In genomic region chr6:144550392-144550791, GRCh38 we compare ENCODE assay signal across 20 cellular contexts.
A peak's percentile ranks its signal among the peaks of the same experiment; 100 is the strongest.
DNase-seq lines count a peak whose midpoint lies in the region; ATAC-seq, FAIRE-seq and TF ChIP-seq lines count a peak whose summit lies in the region.
"Had no signal": no experiment of that assay in that cellular context is flagged by ENCODE, and none has a peak within 500 bp of the region (broad histone marks: within the 10 kb centered on the region; RNA-seq: fewer than 3 reads in every experiment).

No MANE protein-coding gene starts in this region.

- H3K27ac Mint-ChIP-seq in natural killer cell treated with Interleukin-12 subunit alpha and Interleukin-12 subunit beta and Interleukin-15 and Interleukin-18, amount 100 ng/mL, for 72 hours, result peak overlapping the region; percentile 45 to 80
- H3K27ac Mint-ChIP-seq in T-helper 2 cell treated with Interferon-gamma antibody and Interleukin-4, amounts not matched to agents 5 μg/mL and 100 μg/mL, for 36 hours, result no peak overlapping the region
- H3K27ac Mint-ChIP-seq: B cell; CD8-positive, alpha-beta T cell; GM23338 had no signal

- CTCF ChIA-PET in HepG2 (lab: Yijun Ruan, JAX; ENCODE audit: low intra/inter-chr PET ratio, low total read pairs) (no interaction called here), K562 (lab: Yijun Ruan, JAX; ENCODE audit: low intra/inter-chr PET ratio) (no interaction called here)

- TF ChIP-seq POLR2A in HepG2 (IDR thresholded peaks at IDR 0.05; ENCODE audit: insufficient read depth in 1 of 2, low read depth in 2 of 2, low read length in 2 of 2), result no peak
- no peak for TF ChIP-seq POLR2A in right lobe of liver (IDR thresholded peaks at IDR 0.05)
- TF ChIP-seq POLR2A in K562 (conservative IDR thresholded peaks at IDR 0.05), result no peak

- H3K9ac ChIP-seq in HepG2 (ENCODE audit: insufficient read depth, low read depth, low read length) (no peak overlapping the region), K562 (ENCODE audit: insufficient read depth in 1 of 2, low read depth in 2 of 2, low read length in 2 of 2) (no peak overlapping the region)
- H3K9ac ChIP-seq: BLaER1 had no signal

- TF ChIP-seq CTCF in HepG2 (CRISPR knock-in tag; IDR thresholded peaks at IDR 0.05) (no peak), right lobe of liver (IDR thresholded peaks at IDR 0.05) (no peak), K562 (IDR thresholded peaks at IDR 0.05 in 2 of 3, conservative IDR thresholded peaks at IDR 0.05 in 1 of 3; ENCODE audit: insufficient read depth in 2 of 3, low read depth in 1 of 3, low read length in 3 of 3) (no peak)

- POLR2A ChIA-PET in HepG2 (lab: Yijun Ruan, JAX) (no interaction called here), K562 (lab: Yijun Ruan, JAX) (no interaction called here)

- TF ChIP-seq RAD21 in HepG2 (CRISPR knock-in tag; IDR thresholded peaks at IDR 0.05) (no peak), K562 (CRISPR knock-in tag; conservative IDR thresholded peaks at IDR 0.05 in 1 of 2, IDR thresholded peaks at IDR 0.05 in 1 of 2) (no peak)

- intact Hi-C loops in HepG2 (cut with micrococcal nuclease; ENCODE audit: unreplicated experiment), result no loop called here
- intact Hi-C loops in right lobe of liver (cut with DNase I), result no loop called here
- intact Hi-C loops in K562 (cut with micrococcal nuclease), result no loop called here

- no peak overlapping the region for H3K27ac ChIP-seq in HepG2 (ENCODE audit: extremely low read length, insufficient read depth, low read length)
- no peak overlapping the region for H3K27ac ChIP-seq in right lobe of liver
- no peak overlapping the region for H3K27ac ChIP-seq in K562 (ENCODE audit: extremely low read depth, low read depth, low read length)
- H3K27ac ChIP-seq: BLaER1, C4-2B had no signal

- no peak overlapping the region for H3K4me2 ChIP-seq in HepG2 (ENCODE audit: low read depth, low read length)
- no peak overlapping the region for H3K4me2 ChIP-seq in K562 (ENCODE audit: insufficient read depth, low read length)
- H3K4me2 ChIP-seq: BLaER1, GM23338 had no signal

- peaks cover 3% of the 10 kb centered on the region for H3K9me3 Mint-ChIP-seq in natural killer cell treated with Interleukin-12 subunit alpha and Interleukin-12 subunit beta and Interleukin-15 and Interleukin-18, amount 100 ng/mL, for 72 hours
- H3K9me3 Mint-ChIP-seq in T-helper 2 cell treated with Interferon-gamma antibody and Interleukin-4, amounts not matched to agents 5 μg/mL and 100 μg/mL, for 36 hours, result peaks cover 4% of the 10 kb centered on the region
- H3K9me3 Mint-ChIP-seq: CD8-positive, alpha-beta T cell; GM23338; H9 had no signal

- WGBS in HepG2 (ENCODE audit: low lambda C conversion rate), result 99% methylated on average over 2 of the region's 2 CpGs
- WGBS in right lobe of liver (ENCODE audit: insufficient coverage, low coverage, low lambda C conversion rate, missing lambda C conversion rate), result 95% methylated on average over 2 of the region's 2 CpGs
- WGBS in K562 (ENCODE audit: insufficient coverage, low coverage, missing lambda C conversion rate), result 47% methylated on average over 2 of the region's 2 CpGs

- no peaks in the 10 kb centered on the region for H4K20me1 ChIP-seq in HepG2 (ENCODE audit: insufficient read depth, low read length)
- H4K20me1 ChIP-seq in K562 (replicated peaks; ENCODE audit: control insufficient read depth, insufficient read depth, low read length), result no peaks in the 10 kb centered on the region
- H4K20me1 ChIP-seq: BLaER1 had no signal

- H2AFZ ChIP-seq in HepG2 (ENCODE audit: low read length) (no peak overlapping the region), K562 (ENCODE audit: low read depth, low read length) (no peak overlapping the region)
- H2AFZ ChIP-seq: GM23338 had no signal

- no peak overlapping the region for H3K4me3 ChIP-seq in HepG2 (replicated peaks in 1 of 3; ENCODE audit: insufficient read depth in 1 of 3, low read depth in 2 of 3, low read length in 3 of 3)
- no peak overlapping the region for H3K4me3 ChIP-seq in right lobe of liver
- H3K4me3 ChIP-seq in K562, result no peak overlapping the region
- H3K4me3 ChIP-seq: BLaER1, GM23338 had no signal

- FAIRE-seq in HepG2 (lab: Jason Lieb, UNC), result no peak
- no peak for FAIRE-seq in K562 (lab: Jason Lieb, UNC)
- FAIRE-seq: G401.6, GM12892, GM19239 had no signal

- TF ChIP-seq EP300 in HepG2 (IDR thresholded peaks at IDR 0.05; ENCODE audit: low read depth in 2 of 2, low read length in 2 of 2) (no peak), HepG2 (CRISPR knock-in tag; IDR thresholded peaks at IDR 0.05; ENCODE audit: borderline replicate concordance) (no peak), K562 (IDR thresholded peaks at IDR 0.05; ENCODE audit: low read length) (no peak)

- H3K9me3 ChIP-seq in HepG2 (ENCODE audit: low read length), result no peaks in the 10 kb centered on the region
- H3K9me3 ChIP-seq in right lobe of liver, result no peaks in the 10 kb centered on the region
- no peaks in the 10 kb centered on the region; the same call in 1 of the 2 replicates for H3K9me3 ChIP-seq in K562 (replicated peaks; ENCODE audit: control insufficient read depth, insufficient read depth, low read depth, low read length)
- H3K9me3 ChIP-seq: BLaER1, Caco-2 had no signal

- H3K27me3 ChIP-seq in HepG2 (ENCODE audit: control insufficient read depth in 1 of 2, insufficient read depth in 2 of 2, low read length in 2 of 2) (no peaks in the 10 kb centered on the region), right lobe of liver (no peaks in the 10 kb centered on the region), K562 (ENCODE audit: control insufficient read depth in 2 of 2, insufficient read depth in 2 of 2, low read length in 2 of 2) (no peaks in the 10 kb centered on the region)
- H3K27me3 ChIP-seq: BLaER1 had no signal

- H3K36me3 Mint-ChIP-seq in natural killer cell treated with Interleukin-12 subunit alpha and Interleukin-12 subunit beta and Interleukin-15 and Interleukin-18, amount 100 ng/mL, for 72 hours, result peaks cover 31% of the 10 kb centered on the region
- peaks cover 60% of the 10 kb centered on the region for H3K36me3 Mint-ChIP-seq in T-helper 2 cell treated with Interferon-gamma antibody and Interleukin-4, amounts not matched to agents 5 μg/mL and 100 μg/mL, for 36 hours (ENCODE audit: low read depth)

- H3K79me2 ChIP-seq in HepG2 (ENCODE audit: insufficient read depth, low read length) (no peaks in the 10 kb centered on the region), K562 (ENCODE audit: control insufficient read depth, insufficient read depth, low read length) (no peaks in the 10 kb centered on the region)

- H3K4me1 Mint-ChIP-seq in natural killer cell treated with Interleukin-12 subunit alpha and Interleukin-12 subunit beta and Interleukin-15 and Interleukin-18, amount 100 ng/mL, for 72 hours (ENCODE audit: low read depth in 2 of 2), result peaks cover 20 to 22% of the 10 kb centered on the region in 2 donors
- H3K4me1 Mint-ChIP-seq in T-helper 2 cell treated with Interferon-gamma antibody and Interleukin-4, amounts not matched to agents 5 μg/mL and 100 μg/mL, for 36 hours (ENCODE audit: low read depth), result peaks cover 7% of the 10 kb centered on the region
- H3K4me1 Mint-ChIP-seq: B cell, GM23338, H9 had no signal

- H3K4me3 Mint-ChIP-seq in natural killer cell treated with Interleukin-12 subunit alpha and Interleukin-12 subunit beta and Interleukin-15 and Interleukin-18, amount 100 ng/mL, for 72 hours, result no peak overlapping the region
- no peak overlapping the region for H3K4me3 Mint-ChIP-seq in T-helper 2 cell treated with Interferon-gamma antibody and Interleukin-4, amounts not matched to agents 5 μg/mL and 100 μg/mL, for 36 hours
- H3K4me3 Mint-ChIP-seq: B cell; CD4-positive, CD25-positive, alpha-beta regulatory T cell; CD8-positive, alpha-beta T cell; GM23338; H9 had no signal

- in situ Hi-C loops in HepG2 (cut with HindIII; ENCODE audit: extremely low pct_ligation_motif_present, low pct_unique_long_range_greater_than_20kb) (no loop called here), K562 (cut with MboI) (no loop called here)

- H3K36me3 ChIP-seq in HepG2 (replicated peaks in 1 of 2; ENCODE audit: control insufficient read depth in 1 of 2, insufficient read depth in 2 of 2, low read length in 2 of 2) (peaks cover 27 to 72% of the 10 kb centered on the region in 2 experiments), right lobe of liver (peaks cover 0 to 5% (median 2%) of the 10 kb centered on the region in 4 donors), K562 (ENCODE audit: control insufficient read depth, insufficient read depth, low read length) (no peaks in the 10 kb centered on the region)

- ATAC-seq in HepG2, result no peak
- no peak for ATAC-seq in right lobe of liver
- no peak for ATAC-seq in K562
- no peak for ATAC-seq in natural killer cell treated with Interleukin-12 subunit alpha and Interleukin-12 subunit beta and Interleukin-15 and Interleukin-18, amount 100 ng/mL, for 72 hours
- ATAC-seq: CD8-positive, alpha-beta T cell; GM23338; HCT116 had no signal

- no peaks in the 10 kb centered on the region for H3K9me1 ChIP-seq in K562 (ENCODE audit: control insufficient read depth, insufficient read depth, low read length)

- BruUV-seq in HepG2 (replicated peaks; lab: Mats Ljungman, UMichigan) (no TSS peak), K562 (replicated peaks; lab: Mats Ljungman, UMichigan) (no TSS peak)

- H3K4me1 ChIP-seq in HepG2 (ENCODE audit: insufficient read depth, low read length) (no peaks in the 10 kb centered on the region), right lobe of liver (peaks cover 0 to 6% (median 0%) of the 10 kb centered on the region in 4 donors), K562 (replicated peaks in 1 of 2; ENCODE audit: control insufficient read depth in 2 of 2, insufficient read depth in 2 of 2, low read length in 2 of 2) (peaks cover 3 to 8% of the 10 kb centered on the region in 2 experiments; a peak in 4 of 5 replicates)
- H3K4me1 ChIP-seq: BLaER1, Caco-2 had no signal

- no peak for DNase-seq in HepG2 (ENCODE audit: low spot score)
- no peak for DNase-seq in right lobe of liver
- DNase-seq in K562 (ENCODE audit: extremely low read depth in 1 of 4, low spot score in 3 of 4), result no peak
- DNase-seq in natural killer cell treated with Interleukin-12 subunit alpha and Interleukin-12 subunit beta and Interleukin-15 and Interleukin-18, amount 100 ng/mL, for 72 hours (ENCODE audit: low spot score), result no peak
- DNase-seq in T-helper 2 cell treated with Interferon-gamma antibody and Interleukin-4, amounts not matched to agents 5 μg/mL and 100 μg/mL, for 36 hours (ENCODE audit: low spot score), result no peak
- no peak for DNase-seq in HT-29 (ENCODE audit: low spot score)
- DNase-seq: Caco-2; CD4-positive, CD25-positive, alpha-beta regulatory T cell; CD8-positive, alpha-beta T cell; DMS153; DND-41; H9 had no signal

- H3K27me3 Mint-ChIP-seq in natural killer cell treated with Interleukin-12 subunit alpha and Interleukin-12 subunit beta and Interleukin-15 and Interleukin-18, amount 100 ng/mL, for 72 hours, result no peaks in the 10 kb centered on the region
- H3K27me3 Mint-ChIP-seq in T-helper 2 cell treated with Interferon-gamma antibody and Interleukin-4, amounts not matched to agents 5 μg/mL and 100 μg/mL, for 36 hours (ENCODE audit: low read depth), result no peaks in the 10 kb centered on the region
- H3K27me3 Mint-ChIP-seq: B cell; CD4-positive, CD25-positive, alpha-beta regulatory T cell had no signal

TF ChIP-seq in HepG2, 621 proteins besides CTCF, POLR2A, EP300 and RAD21 (continues in another document):
- TF ChIP-seq SRF (IDR thresholded peaks at IDR 0.05; ENCODE audit: low read depth, low read length), result no peak

TF ChIP-seq in K562, 482 proteins besides CTCF, POLR2A, EP300 and RAD21 (continues in another document):
- TF ChIP-seq CHCHD3 (CRISPR knock-in tag; IDR thresholded peaks at IDR 0.05) (no peak), NFE2 (IDR thresholded peaks at IDR 0.05; ENCODE audit: low read depth) (peak; percentile 69)

Comparison
In these comparisons a context has a peak if more than half of its experiments do, and no peak if none do; other contexts are left out.
1. Of the 241 proteins assayed by ChIP-seq in both HepG2 and K562: peak only in HepG2: none; only in K562: MAFG and NFE2; in both: none; in neither: 239.